ENCODE assay signal across 8 cellular contexts in the genomic region with DNA sequence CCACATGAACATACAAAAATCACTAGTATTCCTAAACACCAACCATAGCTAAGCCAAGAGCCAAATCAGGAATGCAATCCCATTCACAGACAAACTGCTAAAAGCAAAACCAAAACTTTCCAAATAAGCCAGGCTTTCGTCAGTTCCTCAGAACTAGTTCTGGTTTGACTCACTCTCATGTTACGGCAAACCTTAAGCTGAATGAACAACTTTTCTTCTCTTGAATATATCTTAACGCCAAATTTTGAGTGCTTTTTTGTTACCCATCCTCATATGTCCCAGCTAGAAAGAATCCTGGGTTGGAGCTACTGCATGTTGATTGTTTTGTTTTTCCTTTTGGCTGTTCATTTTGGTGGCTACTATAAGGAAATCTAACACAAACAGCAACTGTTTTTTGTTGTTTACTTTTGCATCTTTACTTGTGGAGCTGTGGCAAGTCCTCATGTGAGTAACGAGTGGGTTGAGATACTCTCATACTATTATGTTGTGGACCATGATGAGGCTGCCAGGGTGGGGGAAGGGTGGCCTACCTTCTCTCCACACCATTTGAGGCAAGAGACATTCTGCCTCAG. TPM values are rescaled to one million over a fixed set of nuclear protein-coding genes. Genes with fewer than 3 reads are reported as not detected.
A peak's percentile ranks its signal among the peaks of the same experiment; 100 is the strongest.
DNase-seq lines count a peak whose midpoint lies in the region; ATAC-seq and TF ChIP-seq lines count a peak whose summit lies in the region.

PDCD1LG2 (plus strand) TSS at position 172 of the 572 bp plus-strand sequence. CDS start 12,016 bp downstream, outside the sequence.

- intact Hi-C loops in HCT116 (cut with micrococcal nuclease) (loop anchor here (5.0 to 10.0 kb wide), 2 partner anchors 58 to 64 kb away; partner anchors contain the start of gene CD274), aorta (cut with DNase I) (no loop called here)

- no peak within 1 kb of the TSS for H2AFZ ChIP-seq in HCT116 (ENCODE audit: low read depth, low read length, poor library complexity, severe bottlenecking)

- no peaks in the 10 kb centered on the region for H4K20me1 ChIP-seq in HCT116 (ENCODE audit: insufficient read depth)

- 5 to 9% methylated on average over 4 of the region's 4 CpGs for WGBS in aorta, 2 donors

- H3K9me2 ChIP-seq in HCT116 (ENCODE audit: insufficient read depth), result no peaks in the 10 kb centered on the region

- no peaks in the 10 kb centered on the region for H3K36me3 ChIP-seq in HCT116 (ENCODE audit: control insufficient read depth in 1 of 2, insufficient read depth in 2 of 2, low read length in 2 of 2)
- no peaks in the 10 kb centered on the region for H3K36me3 ChIP-seq in aorta (ENCODE audit: control insufficient read depth in 1 of 2, insufficient read depth in 2 of 2, low read length in 1 of 2)

- peaks cover 18 to 36% (median 32%) of the 10 kb centered on the region in 3 donors for H3K4me1 Mint-ChIP-seq in naive B cell

- no peaks in the 10 kb centered on the region for H3K79me2 ChIP-seq in HCT116 (ENCODE audit: insufficient read depth, low read length)

- RAD21 ChIA-PET in HCT116 (lab: Charles Lee; ENCODE audit: low non-redundant PET in 1 of 2, low total read pairs in 2 of 2, uncharacterized antibody in 2 of 2, unreplicated experiment in 2 of 2), result no interaction called here

- no peak for TF ChIP-seq RAD21 in HCT116 (IDR thresholded peaks at IDR 0.05; ENCODE audit: low read depth)

- H3K4me3 Mint-ChIP-seq in naive B cell, result peak within 1 kb of the TSS; percentile 36 to 83 (median 62)

- BruUV-seq in HCT116 (replicated peaks; lab: Mats Ljungman, UMichigan), result no TSS peak

- no peak for TF ChIP-seq CTCF in HCT116 (IDR thresholded peaks at IDR 0.05 in 2 of 3, conservative IDR thresholded peaks at IDR 0.05 in 1 of 3; ENCODE audit: borderline replicate concordance in 1 of 3, insufficient read depth in 1 of 3, low read depth in 2 of 3, low read length in 2 of 3)

- no peak for DNase-seq in HCT116 (ENCODE audit: low read depth, low spot score)
- DNase-seq in OCI-M1 (lab: John Stamatoyannopoulos, UW), result peak; percentile 98
- DNase-seq in naive B cell, result no peak
- no peak for DNase-seq in aorta
- no peak for DNase-seq in DMS79 (lab: John Stamatoyannopoulos, UW)
- no peak for DNase-seq in NCI-H1048 (lab: John Stamatoyannopoulos, UW)

- H3K9ac ChIP-seq in HCT116 (ENCODE audit: low read length), result no peak within 1 kb of the TSS

- peaks cover 0 to 25% of the 10 kb centered on the region in 2 experiments; a peak in 2 of 4 replicates for H3K4me1 ChIP-seq in HCT116 (ENCODE audit: control insufficient read depth in 1 of 2, insufficient read depth in 2 of 2, low read length in 2 of 2)
- H3K4me1 ChIP-seq in aorta (ENCODE audit: control insufficient read depth in 1 of 2, insufficient read depth in 2 of 2, low read length in 2 of 2), result peaks cover 0 to 5% of the 10 kb centered on the region in 2 donors

- CTCF ChIA-PET in HCT116 (lab: Charles Lee), result interaction anchor here (1.0 kb wide), 1 partner anchor 11 kb away, joined by 3 read pairs; no protein-coding TSS in a partner anchor

- H3K27ac ChIP-seq in HCT116 (ENCODE audit: low read depth, low read length), result no peak within 1 kb of the TSS
- peak within 1 kb of the TSS; percentile 49 for H3K27ac ChIP-seq in cingulate gyrus (ENCODE audit: low read depth, low read length)
- H3K27ac ChIP-seq in aorta (ENCODE audit: low read depth in 1 of 2, low read length in 2 of 2), result peak within 1 kb of the TSS; percentile 67 to 76

- no peaks in the 10 kb centered on the region for H3K9me3 ChIP-seq in HCT116 (ENCODE audit: control insufficient read depth in 1 of 2, insufficient read depth in 1 of 2, low read depth in 1 of 2, low read length in 2 of 2)
- H3K9me3 ChIP-seq in aorta (ENCODE audit: control insufficient read depth, low read length), result no peaks in the 10 kb centered on the region

- POLR2A ChIA-PET in HCT116 (lab: Charles Lee), result no interaction called here

- peak within 1 kb of the TSS; percentile 37 for H3K4me2 ChIP-seq in HCT116 (ENCODE audit: low read length)

- H3K27me3 Mint-ChIP-seq in naive B cell, result peaks cover 9 to 28% (median 19%) of the 10 kb centered on the region in 3 donors

- ATAC-seq in GM18508 (IDR thresholded peaks at IDR 0.05; ENCODE audit: insufficient read depth, unreplicated experiment) (peak; percentile 64), HCT116 (no peak), naive B cell (ENCODE audit: low read depth in 2 of 2) (peak; percentile 40 to 55), aorta (ENCODE audit: low FRiP score) (peak; percentile 75)

- H3K4me3 ChIP-seq in HCT116 (replicated peaks in 1 of 2; ENCODE audit: low read depth in 1 of 2, low read length in 2 of 2) (no peak within 1 kb of the TSS), aorta (ENCODE audit: low read length in 2 of 2) (peak within 1 kb of the TSS; percentile 40 to 43)

- H3K9me3 Mint-ChIP-seq in naive B cell, result peaks cover 0 to 4% (median 0%) of the 10 kb centered on the region in 7 donors

- H3K27ac Mint-ChIP-seq in naive B cell, result peak within 1 kb of the TSS in 4 of 6 donors; percentile 27 to 80 (median 58)

- H3K27me3 ChIP-seq in HCT116 (ENCODE audit: insufficient read depth, low read length) (no peaks in the 10 kb centered on the region), aorta (ENCODE audit: control insufficient read depth in 1 of 2, insufficient read depth in 2 of 2, low read length in 1 of 2) (no peaks in the 10 kb centered on the region)

- TF ChIP-seq POLR2A in HCT116 (IDR thresholded peaks at IDR 0.05; ENCODE audit: borderline replicate concordance, extremely low read depth, insufficient read depth, insufficient read length), result no peak

- no peaks in the 10 kb centered on the region for H3K36me3 Mint-ChIP-seq in naive B cell

TF ChIP-seq in HCT116, 20 proteins besides CTCF, POLR2A, EP300 and RAD21:
- TF ChIP-seq, protein P1, sequence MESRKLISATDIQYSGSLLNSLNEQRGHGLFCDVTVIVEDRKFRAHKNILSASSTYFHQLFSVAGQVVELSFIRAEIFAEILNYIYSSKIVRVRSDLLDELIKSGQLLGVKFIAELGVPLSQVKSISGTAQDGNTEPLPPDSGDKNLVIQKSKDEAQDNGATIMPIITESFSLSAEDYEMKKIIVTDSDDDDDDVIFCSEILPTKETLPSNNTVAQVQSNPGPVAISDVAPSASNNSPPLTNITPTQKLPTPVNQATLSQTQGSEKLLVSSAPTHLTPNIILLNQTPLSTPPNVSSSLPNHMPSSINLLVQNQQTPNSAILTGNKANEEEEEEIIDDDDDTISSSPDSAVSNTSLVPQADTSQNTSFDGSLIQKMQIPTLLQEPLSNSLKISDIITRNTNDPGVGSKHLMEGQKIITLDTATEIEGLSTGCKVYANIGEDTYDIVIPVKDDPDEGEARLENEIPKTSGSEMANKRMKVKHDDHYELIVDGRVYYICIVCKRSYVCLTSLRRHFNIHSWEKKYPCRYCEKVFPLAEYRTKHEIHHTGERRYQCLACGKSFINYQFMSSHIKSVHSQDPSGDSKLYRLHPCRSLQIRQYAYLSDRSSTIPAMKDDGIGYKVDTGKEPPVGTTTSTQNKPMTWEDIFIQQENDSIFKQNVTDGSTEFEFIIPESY (IDR thresholded peaks at IDR 0.05; ENCODE audit: extremely low read depth, insufficient replicate concordance, low read length), result no peak
- TF ChIP-seq YY1 (IDR thresholded peaks at IDR 0.05; ENCODE audit: extremely low read depth, insufficient replicate concordance, low read depth, low read length) (no peak), TCF7L2 (IDR thresholded peaks at IDR 0.05; ENCODE audit: borderline replicate concordance, extremely low read depth, insufficient read depth, insufficient read length) (no peak), ELF1 (IDR thresholded peaks at IDR 0.05; ENCODE audit: borderline replicate concordance, low read depth) (no peak)
TF ChIP-seq in HCT116: peak in this region for 0.

RNA-seq across cellular contexts. Expression of gene PDCD1LG2, which starts in this region (rescaled TPM):
- total RNA-seq in HCT116 (2021; ENCODE audit: unreplicated experiment), result not detected
- polyA plus RNA-seq in HCT116 (2012), result not detected in 2 replicates
- polyA plus RNA-seq in naive B cell (ENCODE audit: low read depth in 6 of 6), result under 1 TPM in 2 of 6 donors, not detected in 4; 0.13 to 0.49 TPM
- total RNA-seq in aorta, result 1 to 10 TPM; 5.3 to 5.4 TPM
- polyA plus RNA-seq in aorta, result 1 to 10 TPM; 1.6 to 3.8 TPM

Comparison
In these comparisons a context has a peak if more than half of its experiments do, and no peak if none do; other contexts are left out.
1. Peak in ATAC-seq in naive B cell; RNA of the gene not detected or under 1 TPM.
2. H3K4me3 ChIP-seq: peak in aorta (2 of 2); none in HCT116 (0 of 2).